In genomic region chr17:55172612-55173011, GRCh38 we compare ENCODE assay signal across 20 cellular contexts.
A peak's percentile ranks its signal among the peaks of the same experiment; 100 is the strongest.
DNase-seq lines count a peak whose midpoint lies in the region; ATAC-seq, FAIRE-seq and TF ChIP-seq lines count a peak whose summit lies in the region.
"Had no signal": no experiment of that assay in that cellular context is flagged by ENCODE, and none has a peak within 500 bp of the region (broad histone marks: within the 10 kb centered on the region; RNA-seq: fewer than 3 reads in every experiment).

No MANE protein-coding gene starts in this region.

- H3K9me3 ChIP-seq in T-helper 17 cell (ENCODE audit: control insufficient read depth, low read length, poor library complexity, severe bottlenecking) (no peaks in the 10 kb centered on the region), keratinocyte (ENCODE audit: control insufficient read depth, low read depth, low read length) (no peaks in the 10 kb centered on the region), ovary (no peaks in the 10 kb centered on the region)
- H3K9me3 ChIP-seq: BE2C had no signal

- H3K4me3 ChIP-seq in keratinocyte (ENCODE audit: control insufficient read depth in 2 of 3, extremely low read depth in 1 of 3, insufficient read depth in 2 of 3, low read depth in 1 of 3, low read length in 3 of 3) (no peak overlapping the region), ovary (no peak overlapping the region)
- H3K4me3 ChIP-seq: GM23248 had no signal

- peaks cover 22% of the 10 kb centered on the region for H3K4me1 Mint-ChIP-seq in T-helper 17 cell

- H3K9ac ChIP-seq in keratinocyte (ENCODE audit: control insufficient read depth, extremely low read depth, insufficient read depth, low read length): no peak overlapping the region
- H3K9ac ChIP-seq: GM23248 had no signal

- H3K36me3 Mint-ChIP-seq in T-helper 17 cell (ENCODE audit: low read depth): no peaks in the 10 kb centered on the region

- H2AFZ ChIP-seq in keratinocyte (ENCODE audit: control insufficient read depth, low read length): no peak overlapping the region
- H2AFZ ChIP-seq: GM23248 had no signal

- H3K4me2 ChIP-seq in keratinocyte (ENCODE audit: control insufficient read depth, extremely low read depth, insufficient read depth, low read depth, low read length): peak overlapping the region; percentile 18

- DNase-seq in GM20000 (ENCODE audit: low spot score) (peak; percentile 7), T-helper 17 cell (no peak), keratinocyte (ENCODE audit: low read depth, low spot score) (peak; percentile 56), left cardiac atrium (no peak), ovary (no peak)
- no peak for DNase-seq in activated CD4-positive, alpha-beta T cell treated with anti-CD3 and anti-CD28 coated beads for 4 hours
- DNase-seq: BE2C; CD4-positive, alpha-beta memory T cell; DMS79 treated with DMSO at 0.1 percent for 48 hours; GM23248; KG1; NCI-H1105; NCI-H1694 treated with DMSO at 0.1 percent for 48 hours; NCI-H446 treated with DMSO at 0.1 percent for 48 hours; NCI-H774 had no signal

- TF ChIP-seq POLR2A in ovary (IDR thresholded peaks at IDR 0.05): no peak

- 92 to 97% (median 96%) methylated on average over 2 of the region's 2 CpGs for WGBS in ovary, 3 donors

- no peaks in the 10 kb centered on the region for H3K27me3 Mint-ChIP-seq in T-helper 17 cell
- H3K27me3 Mint-ChIP-seq: CD4-positive, alpha-beta memory T cell had no signal

- ATAC-seq in HG03103 (IDR thresholded peaks at IDR 0.05; ENCODE audit: low read depth, unreplicated experiment) (peak; percentile 23), T-helper 17 cell (no peak), left cardiac atrium (no peak)
- ATAC-seq: HCT116 had no signal

- peak; percentile 90 for FAIRE-seq in keratinocyte (lab: Jason Lieb, UNC)
- FAIRE-seq: D721Med, G401.6, RCC 7860 had no signal

- H3K27ac ChIP-seq in keratinocyte (ENCODE audit: control insufficient read depth, insufficient read depth, low read length) (no peak overlapping the region), ovary (no peak overlapping the region)
- H3K27ac ChIP-seq: GM23248 had no signal

- no peaks in the 10 kb centered on the region for H3K9me1 ChIP-seq in keratinocyte (ENCODE audit: control insufficient read depth, extremely low read depth, insufficient read depth, low read length)

- intact Hi-C loops in left cardiac atrium (cut with DNase I) (no loop called here), ovary (cut with DNase I) (no loop called here)

- H3K36me3 ChIP-seq in keratinocyte (ENCODE audit: control insufficient read depth in 2 of 2, extremely low read depth in 1 of 2, insufficient read depth in 2 of 2, low read length in 2 of 2) (no peaks in the 10 kb centered on the region), ovary (no peaks in the 10 kb centered on the region)
- H3K36me3 ChIP-seq: BE2C had no signal

- dilution Hi-C loops in keratinocyte (cut with MboI; ENCODE audit: extremely low pct_ligation_motif_present, low sequenced_read_pairs): no loop called here

- no peaks in the 10 kb centered on the region for H4K20me1 ChIP-seq in keratinocyte (ENCODE audit: control insufficient read depth, extremely low read depth, insufficient read depth, low read length)

- H3K27ac Mint-ChIP-seq in T-helper 17 cell: peak overlapping the region; percentile 41
- H3K27ac Mint-ChIP-seq: CD4-positive, alpha-beta memory T cell had no signal

- H3K4me3 Mint-ChIP-seq in T-helper 17 cell: no peak overlapping the region
- H3K4me3 Mint-ChIP-seq: CD4-positive, alpha-beta memory T cell had no signal

- H3K27me3 ChIP-seq in keratinocyte (ENCODE audit: control insufficient read depth, extremely low read depth, insufficient read depth, low read length): no peaks in the 10 kb centered on the region
- no peaks in the 10 kb centered on the region for H3K27me3 ChIP-seq in ovary
- H3K27me3 ChIP-seq: BE2C had no signal

- no peaks in the 10 kb centered on the region for H3K79me2 ChIP-seq in keratinocyte (ENCODE audit: control insufficient read depth, insufficient read depth, low read length)

- no peak for TF ChIP-seq EP300 in ovary (IDR thresholded peaks at IDR 0.05)

- no peak for TF ChIP-seq CTCF in GM20000 (IDR thresholded peaks at IDR 0.05; ENCODE audit: extremely low read depth, missing control alignments)
- no peak for TF ChIP-seq CTCF in keratinocyte (optimal IDR thresholded peaks at IDR 0.05 in 1 of 3, IDR thresholded peaks at IDR 0.05 in 1 of 3, conservative IDR thresholded peaks at IDR 0.05 in 1 of 3; ENCODE audit: extremely low read depth in 1 of 3, insufficient read depth in 2 of 3, low read length in 3 of 3)
- TF ChIP-seq CTCF in ovary (IDR thresholded peaks at IDR 0.05): no peak

- H3K4me1 ChIP-seq in keratinocyte (ENCODE audit: control insufficient read depth, extremely low read depth, insufficient read depth, low read length) (peaks cover 12% of the 10 kb centered on the region), ovary (ENCODE audit: insufficient read depth) (no peaks in the 10 kb centered on the region)
- H3K4me1 ChIP-seq: BE2C had no signal

Comparison
In these comparisons a context has a peak if more than half of its experiments do, and no peak if none do; other contexts are left out.
1. DNase-seq: peak in GM20000 (single experiment) and keratinocyte (single experiment); none in T-helper 17 cell (0 of 3), activated CD4-positive, alpha-beta T cell treated with anti-CD3 and anti-CD28 coated beads for 4 hours (0 of 2), left cardiac atrium (single experiment) and ovary (0 of 5).